9 cellular contexts compared by ENCODE assay signal in genomic region chr14:65462411-65462810, GRCh38. TPM values are rescaled to one million over a fixed set of nuclear protein-coding genes. Genes with fewer than 3 reads are reported as not detected.
DNase-seq lines count a peak whose midpoint lies in the region; ATAC-seq, FAIRE-seq and TF ChIP-seq lines count a peak whose summit lies in the region.
"Had no signal": no experiment of that assay in that cellular context is flagged by ENCODE, and none has a peak within 500 bp of the region (broad histone marks: within the 10 kb centered on the region; RNA-seq: fewer than 3 reads in every experiment).

No MANE protein-coding gene starts in this region.

- peaks cover 0 to 6% (median 0%) of the 10 kb centered on the region in 11 donors for H3K9me3 Mint-ChIP-seq in naive thymus-derived CD4-positive, alpha-beta T cell
- H3K9me3 Mint-ChIP-seq in Calu3 (ENCODE audit: low read depth, unreplicated experiment), result no peaks in the 10 kb centered on the region

- H3K9me3 ChIP-seq in fibroblast of lung (ENCODE audit: control insufficient read depth, insufficient read depth, low read depth, low read length) (no peaks in the 10 kb centered on the region), WERI-Rb-1 (ENCODE audit: severe bottlenecking) (no peaks in the 10 kb centered on the region)
- H3K9me3 ChIP-seq in naive thymus-derived CD4-positive, alpha-beta T cell (ENCODE audit: control insufficient read depth in 2 of 3, low read length in 3 of 3), result no peaks in the 10 kb centered on the region

- no peaks in the 10 kb centered on the region for H3K27me3 ChIP-seq in fibroblast of lung (ENCODE audit: control insufficient read depth, insufficient read depth, low read length)
- H3K27me3 ChIP-seq in naive thymus-derived CD4-positive, alpha-beta T cell (ENCODE audit: control insufficient read depth in 2 of 2, insufficient read depth in 2 of 2, low read length in 2 of 2), result no peaks in the 10 kb centered on the region
- H3K27me3 ChIP-seq in WERI-Rb-1 (ENCODE audit: insufficient read depth, low read depth, severe bottlenecking), result no peaks in the 10 kb centered on the region

- no peaks in the 10 kb centered on the region for H3K4me1 ChIP-seq in fibroblast of lung (ENCODE audit: control insufficient read depth, extremely low read depth, insufficient read depth, low read length)
- H3K4me1 ChIP-seq in naive thymus-derived CD4-positive, alpha-beta T cell (ENCODE audit: control insufficient read depth in 2 of 2, insufficient read depth in 2 of 2, low read length in 2 of 2), result peaks cover 0 to 12% of the 10 kb centered on the region in 2 donors

- H3K4me1 Mint-ChIP-seq in naive thymus-derived CD4-positive, alpha-beta T cell, result peaks cover 34 to 70% (median 52%) of the 10 kb centered on the region in 7 donors
- peaks cover 45% of the 10 kb centered on the region for H3K4me1 Mint-ChIP-seq in Calu3 (ENCODE audit: low read depth, unreplicated experiment)

- ATAC-seq in GM21529 (IDR thresholded peaks at IDR 0.05; ENCODE audit: unreplicated experiment), result peak; percentile 62
- no peak for ATAC-seq in naive thymus-derived CD4-positive, alpha-beta T cell
- no peak for ATAC-seq in GM19467 (IDR thresholded peaks at IDR 0.05; ENCODE audit: unreplicated experiment)

- peak overlapping the region in 4 of 9 donors; percentile 1 to 91 (median 52) for H3K27ac Mint-ChIP-seq in naive thymus-derived CD4-positive, alpha-beta T cell
- H3K27ac Mint-ChIP-seq in Calu3 (ENCODE audit: unreplicated experiment), result no peak overlapping the region

- POLR2A ChIA-PET in naive thymus-derived CD4-positive, alpha-beta T cell (lab: Charles Lee), result no interaction called here

- peaks cover 6 to 68% (median 42%) of the 10 kb centered on the region in 5 donors for H3K36me3 Mint-ChIP-seq in naive thymus-derived CD4-positive, alpha-beta T cell
- H3K36me3 Mint-ChIP-seq in Calu3 (ENCODE audit: insufficient read depth, unreplicated experiment), result peaks cover 22% of the 10 kb centered on the region

- no peak for TF ChIP-seq POLR2A in GM12891 (IDR thresholded peaks at IDR 0.05; ENCODE audit: low read depth, low read length)

- H3K4me3 ChIP-seq in fibroblast of lung (replicated peaks in 1 of 4; ENCODE audit: control extremely low read depth in 1 of 4, insufficient read depth in 1 of 4, low read depth in 3 of 4, low read length in 4 of 4) (no peak overlapping the region), WERI-Rb-1 (ENCODE audit: low read depth, low read length) (no peak overlapping the region)
- H3K4me3 ChIP-seq in naive thymus-derived CD4-positive, alpha-beta T cell (ENCODE audit: low read length), result no peak overlapping the region
- H3K4me3 ChIP-seq: K562 had no signal

- H3K36me3 ChIP-seq in fibroblast of lung (ENCODE audit: control insufficient read depth, insufficient read depth, low read length) (no peaks in the 10 kb centered on the region), WERI-Rb-1 (no peaks in the 10 kb centered on the region)
- peaks cover 0 to under 1% (median 0%) of the 10 kb centered on the region in 3 experiments for H3K36me3 ChIP-seq in naive thymus-derived CD4-positive, alpha-beta T cell (ENCODE audit: control insufficient read depth in 2 of 3, insufficient read depth in 3 of 3, low read length in 3 of 3)

- FAIRE-seq in GM12891 (lab: Jason Lieb, UNC), result peak; percentile 90
- no peak for FAIRE-seq in HTR-8/SVneo (lab: Jason Lieb, UNC)
- FAIRE-seq: K562 had no signal

- BruUV-seq in Calu3 (replicated peaks; lab: Mats Ljungman, UMichigan), result no TSS peak

- H2AFZ ChIP-seq in fibroblast of lung (ENCODE audit: low read length), result no peak overlapping the region

- CTCF ChIA-PET in naive thymus-derived CD4-positive, alpha-beta T cell (lab: Charles Lee), result no interaction called here
- CTCF ChIA-PET in Calu3 (lab: Charles Lee), result no interaction called here

- DNase-seq in GM12891 (ENCODE audit: insufficient read length, low spot score) (peak; percentile 10), HTR-8/SVneo (ENCODE audit: insufficient read length, low spot score) (peak; percentile 68), fibroblast of lung (ENCODE audit: low read depth in 2 of 2) (peak; percentile 11 to 91), Calu3 (no peak), WERI-Rb-1 (no peak)
- no peak for DNase-seq in naive thymus-derived CD4-positive, alpha-beta T cell

- H3K27ac ChIP-seq in fibroblast of lung (ENCODE audit: insufficient read depth, low read length) (no peak overlapping the region), WERI-Rb-1 (no peak overlapping the region)
- H3K27ac ChIP-seq in naive thymus-derived CD4-positive, alpha-beta T cell (ENCODE audit: low read depth, low read length), result no peak overlapping the region

- no peak overlapping the region for H3K9ac ChIP-seq in fibroblast of lung (ENCODE audit: insufficient read depth, low read length)

- no peaks in the 10 kb centered on the region for H3K27me3 Mint-ChIP-seq in naive thymus-derived CD4-positive, alpha-beta T cell
- no peaks in the 10 kb centered on the region for H3K27me3 Mint-ChIP-seq in Calu3 (ENCODE audit: unreplicated experiment)

- no peaks in the 10 kb centered on the region for H3K79me2 ChIP-seq in fibroblast of lung (ENCODE audit: control insufficient read depth, insufficient read depth, low read length)

- peak overlapping the region in 1 of 10 donors; percentile 1 for H3K4me3 Mint-ChIP-seq in naive thymus-derived CD4-positive, alpha-beta T cell
- H3K4me3 Mint-ChIP-seq in Calu3 (ENCODE audit: low read depth, unreplicated experiment), result no peak overlapping the region

- TF ChIP-seq CTCF in fibroblast of lung (conservative IDR thresholded peaks at IDR 0.05 in 1 of 2, IDR thresholded peaks at IDR 0.05 in 1 of 2; ENCODE audit: low read depth in 1 of 2, low read length in 2 of 2), result no peak
- no peak for TF ChIP-seq CTCF in Calu3 (IDR thresholded peaks at IDR 0.05; ENCODE audit: unreplicated experiment)
- no peak for TF ChIP-seq CTCF in WERI-Rb-1 (IDR thresholded peaks at IDR 0.05; ENCODE audit: low read depth, low read length)

- no peaks in the 10 kb centered on the region for H4K20me1 ChIP-seq in fibroblast of lung (ENCODE audit: control insufficient read depth, extremely low read depth, insufficient read depth, low read length)

- intact Hi-C loops in naive thymus-derived CD4-positive, alpha-beta T cell (cut with micrococcal nuclease), result no loop called here
- intact Hi-C loops in Calu3 (cut with micrococcal nuclease; ENCODE audit: unreplicated experiment), result no loop called here

- no peak overlapping the region for H3K4me2 ChIP-seq in fibroblast of lung (ENCODE audit: extremely low read depth, insufficient read depth, low read length)

TF ChIP-seq in GM12891, 5 proteins besides CTCF, POLR2A, EP300 and RAD21:
- no peak for TF ChIP-seq POU2F2 (IDR thresholded peaks at IDR 0.05; ENCODE audit: low read depth, low read length)
- TF ChIP-seq TAF1 (IDR thresholded peaks at IDR 0.05; ENCODE audit: low read depth, low read length), result no peak
- TF ChIP-seq POLR2AphosphoS5 (IDR thresholded peaks at IDR 0.05; ENCODE audit: low read depth, low read length), result no peak
- no peak for TF ChIP-seq SPI1 (IDR thresholded peaks at IDR 0.05; ENCODE audit: low read depth, low read length)
- TF ChIP-seq PAX5 (IDR thresholded peaks at IDR 0.05; ENCODE audit: insufficient read depth, low read length, severe bottlenecking), result no peak

RNA-seq across cellular contexts. Expression of gene FUT8, which starts 49.9 kb away (rescaled TPM):
- polyA plus RNA-seq in GM12891 (2012; ENCODE audit: low read depth, missing spikeins), result 31.1 TPM
- total RNA-seq in fibroblast of lung (95.8 and 105 TPM in 2 replicates), Calu3 (2022) (85.7 and 129 TPM in 2 replicates)
- 43.1 and 51.4 TPM in 2 replicates for polyA plus RNA-seq in fibroblast of lung
- 29.2 and 29.3 TPM in 2 replicates for polyA plus RNA-seq in fibroblast of lung (2012)
- polyA minus RNA-seq in fibroblast of lung (ENCODE audit: low replicate concordance), result 6.8 and 15.6 TPM in 2 replicates
- total RNA-seq in naive thymus-derived CD4-positive, alpha-beta T cell, result 100 to 1,000 TPM in 1 of 5 experiments, 10 to 100 TPM in 4; 38.4 to 107 (median 43.4) TPM
- 10 to 100 TPM; 11.1 to 11.2 TPM for polyA plus RNA-seq in naive thymus-derived CD4-positive, alpha-beta T cell

Comparison
In these comparisons a context has a peak if more than half of its experiments do, and no peak if none do; other contexts are left out.
1. DNase-seq: peak in GM12891 (single experiment), HTR-8/SVneo (single experiment) and fibroblast of lung (2 of 2); none in naive thymus-derived CD4-positive, alpha-beta T cell (0 of 9), Calu3 (single experiment) and WERI-Rb-1 (single experiment).